Comparison of ENCODE assay signal across 9 cellular contexts in the genomic region with DNA sequence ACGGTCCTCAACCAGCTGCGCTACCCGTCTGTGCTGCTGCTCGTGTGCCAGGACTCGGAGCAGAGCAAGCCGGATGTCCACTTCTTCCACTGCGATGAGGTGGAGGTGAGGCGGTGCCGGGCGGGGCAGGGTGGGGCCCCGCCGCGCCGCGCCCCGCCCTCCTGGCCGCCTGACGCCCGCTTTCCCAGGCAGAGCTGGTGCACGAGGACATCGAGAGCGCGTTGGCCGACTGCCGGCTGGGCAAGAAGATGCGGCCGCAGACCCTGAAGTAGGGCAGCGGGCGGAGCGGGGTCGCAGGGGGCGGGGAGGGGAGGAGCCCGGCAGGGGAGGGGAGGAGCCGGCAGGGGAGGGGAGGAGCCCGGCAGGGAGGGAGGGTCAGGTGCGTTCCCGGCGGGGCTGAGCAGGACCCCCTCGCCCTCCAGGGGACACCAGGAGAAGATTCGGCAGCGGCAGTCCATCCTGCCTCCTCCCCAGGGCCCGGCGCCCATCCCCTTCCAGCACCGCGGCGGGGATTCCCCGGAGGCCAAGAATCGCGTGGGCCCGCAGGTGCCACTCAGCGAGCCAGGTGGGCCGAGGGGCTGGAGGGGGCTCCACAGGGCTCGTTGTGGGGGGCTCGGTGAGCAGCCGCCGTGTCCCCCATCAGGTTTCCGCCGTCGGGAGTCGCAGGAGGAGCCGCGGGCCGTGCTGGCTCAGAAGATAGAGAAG. TPM values are rescaled to one million over a fixed set of nuclear protein-coding genes. Genes with fewer than 3 reads are reported as not detected.
A peak's percentile ranks its signal among the peaks of the same experiment; 100 is the strongest.
DNase-seq lines count a peak whose midpoint lies in the region; ATAC-seq and TF ChIP-seq lines count a peak whose summit lies in the region.
"Had no signal": no experiment of that assay in that cellular context is flagged by ENCODE, and none has a peak within 500 bp of the region (broad histone marks: within the 10 kb centered on the region; RNA-seq: fewer than 3 reads in every experiment).

No MANE protein-coding gene starts in this region.

- H3K27ac ChIP-seq in SJCRH30, result no peak overlapping the region
- H3K27ac ChIP-seq: upper lobe of left lung had no signal

- no peaks in the 10 kb centered on the region; the same call in 1 of the 2 replicates for H3K27me3 ChIP-seq in SJCRH30

- TF ChIP-seq EP300 in Ishikawa (IDR thresholded peaks at IDR 0.05; ENCODE audit: borderline replicate concordance), result no peak

- peak; percentile 72 for DNase-seq in COLO829 (ENCODE audit: low spot score)
- peak; percentile 63 for DNase-seq in activated T-cell treated with anti-CD3 and anti-CD28 coated beads, Interleukin-2, amount 50 U/mL, for 1 hour
- DNase-seq in kidney tubule cell (ENCODE audit: low spot score), result peak; percentile 51
- no peak for DNase-seq in NCI-H1930 (lab: John Stamatoyannopoulos, UW)
- DNase-seq in SJCRH30, result no peak

- H3K4me1 ChIP-seq in SJCRH30, result peaks cover 28% of the 10 kb centered on the region

- no peaks in the 10 kb centered on the region for H3K36me3 ChIP-seq in SJCRH30

- ATAC-seq in GM19467 (IDR thresholded peaks at IDR 0.05; ENCODE audit: unreplicated experiment) (no peak), GM18517 (IDR thresholded peaks at IDR 0.05; ENCODE audit: unreplicated experiment) (no peak)

- H3K9me3 ChIP-seq in SJCRH30 (replicated peaks), result no peaks in the 10 kb centered on the region
- H3K9me3 ChIP-seq: upper lobe of left lung had no signal

- no peak overlapping the region for H3K4me3 ChIP-seq in SJCRH30

- TF ChIP-seq RAD21 in Ishikawa (IDR thresholded peaks at IDR 0.05; ENCODE audit: low read depth), result no peak

TF ChIP-seq in Ishikawa, 13 proteins besides CTCF, POLR2A, EP300 and RAD21:
- TF ChIP-seq, protein P1, sequence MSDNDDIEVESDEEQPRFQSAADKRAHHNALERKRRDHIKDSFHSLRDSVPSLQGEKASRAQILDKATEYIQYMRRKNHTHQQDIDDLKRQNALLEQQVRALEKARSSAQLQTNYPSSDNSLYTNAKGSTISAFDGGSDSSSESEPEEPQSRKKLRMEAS (IDR thresholded peaks at IDR 0.05), result peak; percentile 12; the same call in 1 of the 2 replicates
- no peak for TF ChIP-seq REST (IDR thresholded peaks at IDR 0.05; ENCODE audit: low read depth)
- TF ChIP-seq CEBPB (IDR thresholded peaks at IDR 0.05), result no peak
- no peak for TF ChIP-seq TAF1 (IDR thresholded peaks at IDR 0.05; ENCODE audit: low read depth)
- no peak for TF ChIP-seq FOXM1 (IDR thresholded peaks at IDR 0.05; ENCODE audit: borderline replicate concordance, low read depth)
- no peak for TF ChIP-seq NFIC (IDR thresholded peaks at IDR 0.05)

RNA-seq across cellular contexts. Expression of gene EPS8L2, which starts 14.8 kb away (rescaled TPM):
- total RNA-seq in SJCRH30 (2014; rRNA removed; shearing (Covaris generic)), result 12.7 and 18.5 TPM in 2 replicates

RNA-seq across cellular contexts. Expression of gene TMEM80, which starts 25.2 kb away (rescaled TPM):
- 10.7 and 17.7 TPM in 2 replicates for total RNA-seq in SJCRH30 (2014; rRNA removed; shearing (Covaris generic))

RNA-seq across cellular contexts. Expression of gene DEAF1, which starts 25.8 kb away (rescaled TPM):
- 26.6 and 33.6 TPM in 2 replicates for total RNA-seq in SJCRH30 (2014; rRNA removed; shearing (Covaris generic))

RNA-seq across cellular contexts. Expression of gene TALDO1, which starts 26.5 kb away (rescaled TPM):
- total RNA-seq in SJCRH30 (2014; rRNA removed; shearing (Covaris generic)), result 107 and 108 TPM in 2 replicates

RNA-seq across cellular contexts. Expression of gene GATD1, which starts 56.5 kb away (rescaled TPM):
- 28.9 and 39.9 TPM in 2 replicates for total RNA-seq in SJCRH30 (2014; rRNA removed; shearing (Covaris generic))

Comparison
In these comparisons a context has a peak if more than half of its experiments do, and no peak if none do; other contexts are left out.
1. DNase-seq: peak in COLO829 (single experiment), activated T-cell treated with anti-CD3 and anti-CD28 coated beads, Interleukin-2, amount 50 U/mL, for 1 hour (single experiment) and kidney tubule cell (single experiment); none in NCI-H1930 (0 of 2) and SJCRH30 (0 of 2).